Comparison of ENCODE assay signal across 8 cellular contexts in genomic region chr2:27356382-27357181, GRCh38. TPM values are rescaled to one million over a fixed set of nuclear protein-coding genes. Genes with fewer than 3 reads are reported as not detected.
DNase-seq lines count a peak whose midpoint lies in the region; ATAC-seq lines count a peak whose summit lies in the region.

TSS of gene GTF3C2 (minus strand) at chr2:27356764. CDS start at chr2:27343554, 13,210 bp downstream.

- H3K18ac ChIP-seq in mesendoderm (ENCODE audit: low read length) = peak within 1 kb of the TSS; percentile 97

- H3K27ac Mint-ChIP-seq in activated CD8-positive, alpha-beta memory T cell treated with anti-CD3 and anti-CD28 coated beads, Interleukin-2, amount 10 ng/mL, durations not matched to agents 7 days and 5 days = peak within 1 kb of the TSS; percentile 99

- peaks cover 47% of the 10 kb centered on the region for H3K4me1 Mint-ChIP-seq in activated CD8-positive, alpha-beta memory T cell treated with anti-CD3 and anti-CD28 coated beads, Interleukin-2, amount 10 ng/mL, durations not matched to agents 7 days and 5 days

- H3K4me1 ChIP-seq in NT2/D1 (ENCODE audit: insufficient read depth, insufficient read length) (no peaks in the 10 kb centered on the region), endocrine pancreas (ENCODE audit: control insufficient read depth, insufficient read depth, low read length) (peaks cover 12% of the 10 kb centered on the region), mesendoderm (ENCODE audit: control insufficient read depth, low read depth, low read length) (no peaks in the 10 kb centered on the region)

- H3K4me3 Mint-ChIP-seq in activated CD8-positive, alpha-beta memory T cell treated with anti-CD3 and anti-CD28 coated beads, Interleukin-2, amount 10 ng/mL, durations not matched to agents 7 days and 5 days = peak within 1 kb of the TSS; percentile 94

- H2BK15ac ChIP-seq in mesendoderm (replicated peaks; ENCODE audit: low read depth) = no peak within 1 kb of the TSS

- H3K27me3 ChIP-seq in NT2/D1 (ENCODE audit: insufficient read depth, insufficient read length) (no peaks in the 10 kb centered on the region), endocrine pancreas (ENCODE audit: control insufficient read depth, insufficient read depth, low read length) (no peaks in the 10 kb centered on the region), mesendoderm (ENCODE audit: insufficient read depth, low read length, poor library complexity) (no peaks in the 10 kb centered on the region)

- H3K56ac ChIP-seq in mesendoderm (ENCODE audit: low read length) = peak within 1 kb of the TSS; percentile 98

- H3K79me1 ChIP-seq in mesendoderm (ENCODE audit: low read length) = peaks cover 7% of the 10 kb centered on the region

- CTCF ChIA-PET in activated CD8-positive, alpha-beta memory T cell treated with anti-CD3 and anti-CD28 coated beads, Interleukin-2, amount 10 ng/mL, durations not matched to agents 7 days and 5 days (lab: Charles Lee) = interaction anchor here (1.0 to 2.8 kb wide), 4 partner anchors 12 to 327 kb away, joined by 3 to 23 read pairs (median 4); partner anchors contain the start of genes EIF2B4 and PPM1G

- H3K4me2 ChIP-seq in mesendoderm (ENCODE audit: low read length) = peak within 1 kb of the TSS; percentile 85

- H4K5ac ChIP-seq in mesendoderm (ENCODE audit: low read length) = peak within 1 kb of the TSS; percentile 72

- H3K23ac ChIP-seq in mesendoderm (ENCODE audit: low read length) = peak within 1 kb of the TSS; percentile 45

- no peaks in the 10 kb centered on the region for H3K9me3 Mint-ChIP-seq in activated CD8-positive, alpha-beta memory T cell treated with anti-CD3 and anti-CD28 coated beads, Interleukin-2, amount 10 ng/mL, durations not matched to agents 7 days and 5 days (ENCODE audit: low read depth)

- no peaks in the 10 kb centered on the region for H3K27me3 Mint-ChIP-seq in activated CD8-positive, alpha-beta memory T cell treated with anti-CD3 and anti-CD28 coated beads, Interleukin-2, amount 10 ng/mL, durations not matched to agents 7 days and 5 days

- H3K36me3 ChIP-seq in NT2/D1 (ENCODE audit: insufficient read depth, insufficient read length, low read length) = peaks cover 13% of the 10 kb centered on the region
- no peaks in the 10 kb centered on the region for H3K36me3 ChIP-seq in endocrine pancreas (ENCODE audit: control insufficient read depth, insufficient read depth, low read length)
- no peaks in the 10 kb centered on the region for H3K36me3 ChIP-seq in mesendoderm (ENCODE audit: control insufficient read depth, insufficient read depth, low read length)

- peak within 1 kb of the TSS; percentile 93 for H3K4me3 ChIP-seq in NT2/D1 (ENCODE audit: insufficient read length, low read depth)
- peak within 1 kb of the TSS; percentile 87 for H3K4me3 ChIP-seq in endocrine pancreas (ENCODE audit: control insufficient read depth, insufficient read depth, low read length)
- H3K4me3 ChIP-seq in mesendoderm (ENCODE audit: low read length) = peak within 1 kb of the TSS; percentile 93

- H3K27ac ChIP-seq in mesendoderm (ENCODE audit: low read depth, low read length) = peak within 1 kb of the TSS; percentile 100

- H3K9me3 ChIP-seq in NT2/D1 (ENCODE audit: insufficient read depth, low read length) (0 out of 2 replicates have a peak, but pooled peaks cover 7% of the 10 kb centered on the region), endocrine pancreas (ENCODE audit: control insufficient read depth, low read length) (no peaks in the 10 kb centered on the region)

- WGBS in mesendoderm (ENCODE audit: extremely low coverage, insufficient coverage, low lambda C conversion rate) = no CpG with 5 or more reads among the region's 67 CpGs

- peaks cover 36% of the 10 kb centered on the region for H3K79me2 ChIP-seq in mesendoderm (ENCODE audit: control insufficient read depth, insufficient read depth, low read length)

- H3K4ac ChIP-seq in mesendoderm (ENCODE audit: low read depth, low read length) = peak within 1 kb of the TSS; percentile 91

- H4K8ac ChIP-seq in mesendoderm (ENCODE audit: low read depth, low read length) = peak within 1 kb of the TSS; percentile 98

- H2BK120ac ChIP-seq in mesendoderm (ENCODE audit: low read depth, low read length) = peak within 1 kb of the TSS; percentile 22

- peak; percentile 74 for ATAC-seq in GM21381 (IDR thresholded peaks at IDR 0.05; ENCODE audit: unreplicated experiment)
- peak; percentile 85 for ATAC-seq in activated CD8-positive, alpha-beta memory T cell treated with anti-CD3 and anti-CD28 coated beads, Interleukin-2, amount 10 ng/mL, durations not matched to agents 7 days and 5 days

- H2BK5ac ChIP-seq in mesendoderm (ENCODE audit: low read length) = peak within 1 kb of the TSS; percentile 90

- peak within 1 kb of the TSS; percentile 98 for H3K9ac ChIP-seq in NT2/D1 (ENCODE audit: insufficient read length, low read depth)
- H3K9ac ChIP-seq in endocrine pancreas (ENCODE audit: control insufficient read depth, insufficient read depth, low read length) = peak within 1 kb of the TSS; percentile 94
- H3K9ac ChIP-seq in mesendoderm (ENCODE audit: low read length) = peak within 1 kb of the TSS; percentile 98

- H2AK5ac ChIP-seq in mesendoderm (ENCODE audit: low read length) = peak within 1 kb of the TSS; percentile 82

- H3K36me3 Mint-ChIP-seq in activated CD8-positive, alpha-beta memory T cell treated with anti-CD3 and anti-CD28 coated beads, Interleukin-2, amount 10 ng/mL, durations not matched to agents 7 days and 5 days = peaks cover 13% of the 10 kb centered on the region

- DNase-seq in COR-L47 (lab: John Stamatoyannopoulos, UW) = peak; percentile 98
- DNase-seq in HUDEP-2 (lab: John Stamatoyannopoulos, UW; ENCODE audit: unreplicated experiment in 76 of 76) = peak; percentile 17 to 98 (median 89)
- DNase-seq in NT2/D1 (ENCODE audit: low read depth, low spot score) = peak; percentile 98
- DNase-seq in activated CD8-positive, alpha-beta memory T cell treated with anti-CD3 and anti-CD28 coated beads, Interleukin-2, amount 10 ng/mL, durations not matched to agents 7 days and 5 days = peak; percentile 97
- peak; percentile 100 for DNase-seq in mesendoderm
- peak; percentile 86 for DNase-seq in stimulated activated CD8-positive, alpha-beta memory T cell treated with anti-CD3 and anti-CD28 coated beads, Interleukin-15, amount 100 ng/mL, for 1 hour (ENCODE audit: low read depth)

RNA-seq across cellular contexts. Expression of gene GTF3C2, which starts in this region (rescaled TPM):
- total RNA-seq in activated CD8-positive, alpha-beta memory T cell treated with anti-CD3 and anti-CD28 coated beads, Interleukin-2, amount 10 ng/mL, durations not matched to agents 7 days and 5 days = 10 to 100 TPM; 54.6 to 67.6 TPM
- polyA plus RNA-seq in mesendoderm (2013, experiment 1 of 2) = 75.2 TPM
- polyA plus RNA-seq in mesendoderm (2013, experiment 2 of 2) = 68.8 TPM

Comparison
In these comparisons a context has a peak if more than half of its experiments do, and no peak if none do; other contexts are left out.
1. Peak in every context shown above with its lines: DNase-seq, ATAC-seq, H3K4me3 ChIP-seq and H3K27ac ChIP-seq.